In the genomic region with DNA sequence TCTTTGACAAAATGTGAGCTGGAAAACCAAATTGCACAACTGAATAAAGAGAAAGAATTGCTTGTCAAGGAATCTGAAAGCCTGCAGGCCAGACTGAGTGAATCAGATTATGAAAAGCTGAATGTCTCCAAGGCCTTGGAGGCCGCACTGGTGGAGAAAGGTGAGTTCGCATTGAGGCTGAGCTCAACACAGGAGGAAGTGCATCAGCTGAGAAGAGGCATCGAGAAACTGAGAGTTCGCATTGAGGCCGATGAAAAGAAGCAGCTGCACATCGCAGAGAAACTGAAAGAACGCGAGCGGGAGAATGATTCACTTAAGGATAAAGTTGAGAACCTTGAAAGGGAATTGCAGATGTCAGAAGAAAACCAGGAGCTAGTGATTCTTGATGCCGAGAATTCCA, we compare ENCODE assay signal across 14 cellular contexts. TPM values are rescaled to one million over a fixed set of nuclear protein-coding genes. Genes with fewer than 3 reads are reported as not detected.
A peak's percentile ranks its signal among the peaks of the same experiment; 100 is the strongest.
DNase-seq lines count a peak whose midpoint lies in the region; ATAC-seq, FAIRE-seq and TF ChIP-seq lines count a peak whose summit lies in the region.
"Had no signal": no experiment of that assay in that cellular context is flagged by ENCODE, and none has a peak within 500 bp of the region (broad histone marks: within the 10 kb centered on the region; RNA-seq: fewer than 3 reads in every experiment).

No MANE protein-coding gene starts in this region.

- CTCF ChIA-PET in activated naive CD4-positive, alpha-beta T cell treated with anti-CD3 and anti-CD28 coated beads, Interleukin-2, amount 10 ng/mL, durations not matched to agents 7 days and 5 days (lab: Charles Lee) = interaction anchor here (0.8 to 2.0 kb wide), 4 partner anchors 8 to 18 kb away, joined by 3 to 12 read pairs (median 5); no protein-coding TSS in a partner anchor
- CTCF ChIA-PET in activated naive CD4-positive, alpha-beta T cell treated with anti-CD3 and anti-CD28 coated beads for 36 hours (lab: Charles Lee) = interaction anchor here (1.0 to 1.1 kb wide), 2 partner anchors 18 to 49 kb away, joined by 4 to 5 read pairs; no protein-coding TSS in a partner anchor
- CTCF ChIA-PET in T-cell (lab: Charles Lee) = interaction anchor here in 1 of 2 donors (1.1 kb wide), 1 partner anchor 14 kb away, joined by 3 read pairs; no protein-coding TSS in a partner anchor

- no peak for TF ChIP-seq CTCF in nephron progenitor cell (IDR thresholded peaks at IDR 0.05)

- no peaks in the 10 kb centered on the region for H3K9me3 Mint-ChIP-seq in T-helper 1 cell treated with Interleukin-12 subunit alpha and Interleukin-12 subunit beta and Interleukin-4 antibody, amounts not matched to agents 30 μg/mL and 1 μg/mL, for 36 hours
- peaks cover 2% of the 10 kb centered on the region for H3K9me3 Mint-ChIP-seq in activated naive CD4-positive, alpha-beta T cell treated with anti-CD3 and anti-CD28 coated beads, Interleukin-2, amount 10 ng/mL, durations not matched to agents 7 days and 5 days
- H3K9me3 Mint-ChIP-seq in activated naive CD4-positive, alpha-beta T cell treated with anti-CD3 and anti-CD28 coated beads for 36 hours = peaks cover 21% of the 10 kb centered on the region
- H3K9me3 Mint-ChIP-seq in T-cell (peaks cover 0 to 5% (median 3%) of the 10 kb centered on the region in 3 donors), nephron progenitor cell (no peaks in the 10 kb centered on the region)
- H3K9me3 Mint-ChIP-seq: CD14-positive monocyte had no signal

- H3K4me1 Mint-ChIP-seq in T-helper 1 cell treated with Interleukin-12 subunit alpha and Interleukin-12 subunit beta and Interleukin-4 antibody, amounts not matched to agents 30 μg/mL and 1 μg/mL, for 36 hours (ENCODE audit: low read depth) = peaks cover 16% of the 10 kb centered on the region
- peaks cover 28% of the 10 kb centered on the region for H3K4me1 Mint-ChIP-seq in activated naive CD4-positive, alpha-beta T cell treated with anti-CD3 and anti-CD28 coated beads, Interleukin-2, amount 10 ng/mL, durations not matched to agents 7 days and 5 days
- H3K4me1 Mint-ChIP-seq in activated naive CD4-positive, alpha-beta T cell treated with anti-CD3 and anti-CD28 coated beads for 36 hours (ENCODE audit: low read depth) = peaks cover 10% of the 10 kb centered on the region
- H3K4me1 Mint-ChIP-seq in T-cell (peaks cover 0 to 17% (median 0%) of the 10 kb centered on the region in 3 donors), nephron progenitor cell (no peaks in the 10 kb centered on the region)
- H3K4me1 Mint-ChIP-seq: CD14-positive monocyte had no signal

- H3K27ac Mint-ChIP-seq in T-helper 1 cell treated with Interleukin-12 subunit alpha and Interleukin-12 subunit beta and Interleukin-4 antibody, amounts not matched to agents 30 μg/mL and 1 μg/mL, for 36 hours = peak overlapping the region; percentile 53
- peak overlapping the region; percentile 65 for H3K27ac Mint-ChIP-seq in activated naive CD4-positive, alpha-beta T cell treated with anti-CD3 and anti-CD28 coated beads, Interleukin-2, amount 10 ng/mL, durations not matched to agents 7 days and 5 days
- H3K27ac Mint-ChIP-seq in activated naive CD4-positive, alpha-beta T cell treated with anti-CD3 and anti-CD28 coated beads for 36 hours = no peak overlapping the region
- peak overlapping the region; percentile 32 to 36 for H3K27ac Mint-ChIP-seq in T-cell
- peak overlapping the region; percentile 25 for H3K27ac Mint-ChIP-seq in nephron progenitor cell

- intact Hi-C loops in activated naive CD4-positive, alpha-beta T cell treated with anti-CD3 and anti-CD28 coated beads for 36 hours (cut with micrococcal nuclease) = no loop called here

- no peak for TF ChIP-seq POLR2A in GM12891 (IDR thresholded peaks at IDR 0.05; ENCODE audit: low read depth, low read length)

- H3K4me3 Mint-ChIP-seq in T-helper 1 cell treated with Interleukin-12 subunit alpha and Interleukin-12 subunit beta and Interleukin-4 antibody, amounts not matched to agents 30 μg/mL and 1 μg/mL, for 36 hours = peak overlapping the region; percentile 41
- no peak overlapping the region for H3K4me3 Mint-ChIP-seq in activated naive CD4-positive, alpha-beta T cell treated with anti-CD3 and anti-CD28 coated beads, Interleukin-2, amount 10 ng/mL, durations not matched to agents 7 days and 5 days
- H3K4me3 Mint-ChIP-seq in activated naive CD4-positive, alpha-beta T cell treated with anti-CD3 and anti-CD28 coated beads for 36 hours = no peak overlapping the region
- H3K4me3 Mint-ChIP-seq in T-cell (peak overlapping the region in 1 of 3 donors; percentile 48), nephron progenitor cell (no peak overlapping the region)
- H3K4me3 Mint-ChIP-seq: CD14-positive monocyte had no signal

- POLR2A ChIA-PET in T-cell (lab: Charles Lee) = no interaction called here

- peaks cover 56% of the 10 kb centered on the region for H3K36me3 Mint-ChIP-seq in T-helper 1 cell treated with Interleukin-12 subunit alpha and Interleukin-12 subunit beta and Interleukin-4 antibody, amounts not matched to agents 30 μg/mL and 1 μg/mL, for 36 hours (ENCODE audit: low read depth)
- H3K36me3 Mint-ChIP-seq in activated naive CD4-positive, alpha-beta T cell treated with anti-CD3 and anti-CD28 coated beads, Interleukin-2, amount 10 ng/mL, durations not matched to agents 7 days and 5 days = peaks cover 66% of the 10 kb centered on the region
- peaks cover 56% of the 10 kb centered on the region for H3K36me3 Mint-ChIP-seq in activated naive CD4-positive, alpha-beta T cell treated with anti-CD3 and anti-CD28 coated beads for 36 hours (ENCODE audit: low read depth)
- H3K36me3 Mint-ChIP-seq in T-cell (peaks cover 17% of the 10 kb centered on the region), nephron progenitor cell (ENCODE audit: low read depth) (no peaks in the 10 kb centered on the region)

- no peak for ATAC-seq in T-cell (replicated peaks in 1 of 4)

- no peak for FAIRE-seq in GM12891 (lab: Jason Lieb, UNC)
- FAIRE-seq: GM18507, H54 had no signal

- DNase-seq in T-helper 1 cell (no peak), T-cell (no peak), nephron progenitor cell (no peak), GM12891 (ENCODE audit: insufficient read length, low spot score) (no peak), UCSD-AML1 (lab: John Stamatoyannopoulos, UW; ENCODE audit: unreplicated experiment) (no peak)
- DNase-seq in activated naive CD4-positive, alpha-beta T cell treated with anti-CD3 and anti-CD28 coated beads, Interleukin-2, amount 10 ng/mL, durations not matched to agents 7 days and 5 days = peak; percentile 22
- no peak for DNase-seq in activated naive CD4-positive, alpha-beta T cell treated with anti-CD3 and anti-CD28 coated beads for 36 hours
- DNase-seq: DMS53, GF-D8, GM23248 had no signal

- H3K27me3 Mint-ChIP-seq in T-helper 1 cell treated with Interleukin-12 subunit alpha and Interleukin-12 subunit beta and Interleukin-4 antibody, amounts not matched to agents 30 μg/mL and 1 μg/mL, for 36 hours (ENCODE audit: low read depth) = no peaks in the 10 kb centered on the region
- H3K27me3 Mint-ChIP-seq in activated naive CD4-positive, alpha-beta T cell treated with anti-CD3 and anti-CD28 coated beads, Interleukin-2, amount 10 ng/mL, durations not matched to agents 7 days and 5 days = no peaks in the 10 kb centered on the region
- no peaks in the 10 kb centered on the region for H3K27me3 Mint-ChIP-seq in activated naive CD4-positive, alpha-beta T cell treated with anti-CD3 and anti-CD28 coated beads for 36 hours (ENCODE audit: low read depth)
- H3K27me3 Mint-ChIP-seq in T-cell (no peaks in the 10 kb centered on the region), nephron progenitor cell (ENCODE audit: low read depth, poor library complexity) (no peaks in the 10 kb centered on the region)

TF ChIP-seq in GM12891, 5 proteins besides CTCF, POLR2A, EP300 and RAD21:
- no peak for TF ChIP-seq POU2F2 (IDR thresholded peaks at IDR 0.05; ENCODE audit: low read depth, low read length)
- no peak for TF ChIP-seq POLR2AphosphoS5 (IDR thresholded peaks at IDR 0.05; ENCODE audit: low read depth, low read length)
- no peak for TF ChIP-seq TAF1 (IDR thresholded peaks at IDR 0.05; ENCODE audit: low read depth, low read length)
- no peak for TF ChIP-seq PAX5 (IDR thresholded peaks at IDR 0.05; ENCODE audit: insufficient read depth, low read length, severe bottlenecking)
- no peak for TF ChIP-seq SPI1 (IDR thresholded peaks at IDR 0.05; ENCODE audit: low read depth, low read length)

RNA-seq across cellular contexts. Expression of a gene that starts 42.7 kb away (rescaled TPM):
- total RNA-seq in activated naive CD4-positive, alpha-beta T cell treated with anti-CD3 and anti-CD28 coated beads for 36 hours = 100 to 1,000 TPM; 116 to 128 TPM
- total RNA-seq in T-cell = 1 to 10 TPM; 3.1 to 6.7 (median 4.1) TPM
- 34.5 TPM for polyA plus RNA-seq in GM12891 (2012; ENCODE audit: low read depth, missing spikeins)

Comparison
In these comparisons a context has a peak if more than half of its experiments do, and no peak if none do; other contexts are left out.
1. RNA of a gene that starts 42.7 kb away (total RNA-seq): 116 to 128 TPM in activated naive CD4-positive, alpha-beta T cell treated with anti-CD3 and anti-CD28 coated beads for 36 hours; 3.1 to 6.7 TPM in T-cell; every median in the first group is over 10 times any median in the second.